22 cellular contexts compared by ENCODE assay signal in genomic region chr12:23253191-23253590, GRCh38.
A peak's percentile ranks its signal among the peaks of the same experiment; 100 is the strongest.
DNase-seq lines count a peak whose midpoint lies in the region; ATAC-seq, FAIRE-seq and TF ChIP-seq lines count a peak whose summit lies in the region.
"Had no signal": no experiment of that assay in that cellular context is flagged by ENCODE, and none has a peak within 500 bp of the region (broad histone marks: within the 10 kb centered on the region; RNA-seq: fewer than 3 reads in every experiment).

No MANE protein-coding gene starts in this region.

- no peak overlapping the region for H3K4me2 ChIP-seq in K562 (ENCODE audit: insufficient read depth, low read length)
- H3K4me2 ChIP-seq: A549 had no signal

- TF ChIP-seq EP300 in K562 (IDR thresholded peaks at IDR 0.05; ENCODE audit: low read length): no peak

- intact Hi-C loops in K562 (cut with micrococcal nuclease) (no loop called here), aorta (cut with DNase I) (no loop called here)

- H3K4me3 ChIP-seq in K562: no peak overlapping the region
- no peak overlapping the region for H3K4me3 ChIP-seq in aorta (ENCODE audit: low read length in 2 of 2)
- H3K4me3 ChIP-seq: A549 had no signal

- DNase-seq in M059J (ENCODE audit: low read depth) (peak; percentile 43), K562 (ENCODE audit: extremely low read depth in 1 of 4, low spot score in 3 of 4) (peak in 2 of 4 experiments; percentile 8 to 19), kidney tubule cell (ENCODE audit: low spot score) (peak; percentile 48), aorta (peak; percentile 60 to 74), osteocyte (ENCODE audit: extremely low spot score, unreplicated experiment) (no peak)
- DNase-seq: BE2C; CD4-positive, CD25-positive, alpha-beta regulatory T cell; DND-41; Karpas-422; NCI-H1048; NCI-H1417 treated with DMSO at 0.1 percent for 48 hours; NCI-H187; NCI-H446; NCI-H526 treated with DMSO at 0.1 percent for 48 hours; RPMI8226; SHP77 had no signal

- H3K36me3 ChIP-seq in K562 (ENCODE audit: control insufficient read depth, insufficient read depth, low read length): no peaks in the 10 kb centered on the region
- no peaks in the 10 kb centered on the region for H3K36me3 ChIP-seq in aorta (ENCODE audit: control insufficient read depth in 1 of 2, insufficient read depth in 2 of 2, low read length in 1 of 2)
- H3K36me3 ChIP-seq: BE2C had no signal

- no peak overlapping the region for H3K4me3 Mint-ChIP-seq in osteocyte (ENCODE audit: unreplicated experiment)
- H3K4me3 Mint-ChIP-seq: CD4-positive, CD25-positive, alpha-beta regulatory T cell; IgD-negative memory B cell had no signal

- ATAC-seq in K562 (no peak), aorta (ENCODE audit: low FRiP score) (no peak), GM18498 (IDR thresholded peaks at IDR 0.05; ENCODE audit: unreplicated experiment) (no peak), GM21390 (IDR thresholded peaks at IDR 0.05; ENCODE audit: unreplicated experiment) (no peak)
- ATAC-seq: A549 had no signal

- POLR2A ChIA-PET in K562 (lab: Yijun Ruan, JAX): no interaction called here

- no peaks in the 10 kb centered on the region for H3K27me3 ChIP-seq in K562 (ENCODE audit: control insufficient read depth in 2 of 2, insufficient read depth in 2 of 2, low read length in 2 of 2)
- no peaks in the 10 kb centered on the region for H3K27me3 ChIP-seq in aorta (ENCODE audit: control insufficient read depth in 1 of 2, insufficient read depth in 2 of 2, low read length in 1 of 2)
- H3K27me3 ChIP-seq: BE2C had no signal

- in situ Hi-C loops in K562 (cut with MboI): no loop called here

- BruUV-seq in K562 (replicated peaks; lab: Mats Ljungman, UMichigan): no TSS peak

- no peak for TF ChIP-seq RAD21 in K562 (CRISPR knock-in tag; conservative IDR thresholded peaks at IDR 0.05 in 1 of 2, IDR thresholded peaks at IDR 0.05 in 1 of 2)

- CTCF ChIA-PET in K562 (lab: Yijun Ruan, JAX; ENCODE audit: low intra/inter-chr PET ratio): no interaction called here

- H3K9me3 ChIP-seq in K562 (replicated peaks; ENCODE audit: control insufficient read depth, insufficient read depth, low read depth, low read length): peaks cover 2% of the 10 kb centered on the region
- H3K9me3 ChIP-seq in aorta (ENCODE audit: control insufficient read depth, low read length): no peaks in the 10 kb centered on the region
- H3K9me3 ChIP-seq: A549, BE2C had no signal

- no peak for FAIRE-seq in K562 (lab: Jason Lieb, UNC)
- FAIRE-seq: A549, GM12891, H54 had no signal

- H3K27ac Mint-ChIP-seq in osteocyte (ENCODE audit: unreplicated experiment): no peak overlapping the region
- H3K27ac Mint-ChIP-seq: CD4-positive, CD25-positive, alpha-beta regulatory T cell; IgD-negative memory B cell had no signal

- H3K79me2 ChIP-seq in K562 (ENCODE audit: control insufficient read depth, insufficient read depth, low read length): no peaks in the 10 kb centered on the region; the same call in 2 of the 3 replicates

- peak overlapping the region; percentile 28; the same call in 1 of the 2 replicates for H2AFZ ChIP-seq in K562 (ENCODE audit: low read depth, low read length)

- H3K9me1 ChIP-seq in K562 (ENCODE audit: control insufficient read depth, insufficient read depth, low read length): no peaks in the 10 kb centered on the region

- H3K27me3 Mint-ChIP-seq in osteocyte (ENCODE audit: unreplicated experiment): no peaks in the 10 kb centered on the region
- H3K27me3 Mint-ChIP-seq: CD4-positive, CD25-positive, alpha-beta regulatory T cell had no signal

- no peak overlapping the region for H3K9ac ChIP-seq in K562 (ENCODE audit: insufficient read depth in 1 of 2, low read depth in 2 of 2, low read length in 2 of 2)

- H3K9me3 Mint-ChIP-seq in osteocyte (ENCODE audit: unreplicated experiment): peaks cover 16% of the 10 kb centered on the region

- no peak for TF ChIP-seq CTCF in K562 (IDR thresholded peaks at IDR 0.05 in 2 of 3, conservative IDR thresholded peaks at IDR 0.05 in 1 of 3; ENCODE audit: insufficient read depth in 2 of 3, low read depth in 1 of 3, low read length in 3 of 3)
- TF ChIP-seq CTCF in osteocyte (IDR thresholded peaks at IDR 0.05): no peak

- H3K36me3 Mint-ChIP-seq in osteocyte (ENCODE audit: unreplicated experiment): peaks cover 3% of the 10 kb centered on the region
- H3K36me3 Mint-ChIP-seq: CD4-positive, CD25-positive, alpha-beta regulatory T cell had no signal

- WGBS in K562 (ENCODE audit: insufficient coverage, low coverage, missing lambda C conversion rate): 48% methylated on average over 4 of the region's 4 CpGs
- WGBS in aorta, 2 donors: 50 to 67% methylated on average over 4 of the region's 4 CpGs

- peaks cover 4% of the 10 kb centered on the region for H3K4me1 Mint-ChIP-seq in osteocyte (ENCODE audit: unreplicated experiment)
- H3K4me1 Mint-ChIP-seq: CD4-positive, CD25-positive, alpha-beta regulatory T cell; IgD-negative memory B cell had no signal

- H3K27ac ChIP-seq in K562 (ENCODE audit: extremely low read depth, low read depth, low read length) (no peak overlapping the region), aorta (ENCODE audit: low read depth in 1 of 2, low read length in 2 of 2) (no peak overlapping the region)
- H3K27ac ChIP-seq: A549 had no signal

- H3K4me1 ChIP-seq in K562 (replicated peaks in 1 of 2; ENCODE audit: control insufficient read depth in 2 of 2, insufficient read depth in 2 of 2, low read length in 2 of 2) (no peaks in the 10 kb centered on the region), aorta (ENCODE audit: control insufficient read depth in 1 of 2, insufficient read depth in 2 of 2, low read length in 2 of 2) (no peaks in the 10 kb centered on the region)
- H3K4me1 ChIP-seq: A549, BE2C had no signal

- H4K20me1 ChIP-seq in K562 (replicated peaks; ENCODE audit: control insufficient read depth, insufficient read depth, low read length): no peaks in the 10 kb centered on the region

- TF ChIP-seq POLR2A in K562 (conservative IDR thresholded peaks at IDR 0.05): no peak

TF ChIP-seq in K562, 482 proteins besides CTCF, POLR2A, EP300 and RAD21:
- TF ChIP-seq ZNF354B (CRISPR knock-in tag; IDR thresholded peaks at IDR 0.05): no peak
- TF ChIP-seq, protein P1, sequence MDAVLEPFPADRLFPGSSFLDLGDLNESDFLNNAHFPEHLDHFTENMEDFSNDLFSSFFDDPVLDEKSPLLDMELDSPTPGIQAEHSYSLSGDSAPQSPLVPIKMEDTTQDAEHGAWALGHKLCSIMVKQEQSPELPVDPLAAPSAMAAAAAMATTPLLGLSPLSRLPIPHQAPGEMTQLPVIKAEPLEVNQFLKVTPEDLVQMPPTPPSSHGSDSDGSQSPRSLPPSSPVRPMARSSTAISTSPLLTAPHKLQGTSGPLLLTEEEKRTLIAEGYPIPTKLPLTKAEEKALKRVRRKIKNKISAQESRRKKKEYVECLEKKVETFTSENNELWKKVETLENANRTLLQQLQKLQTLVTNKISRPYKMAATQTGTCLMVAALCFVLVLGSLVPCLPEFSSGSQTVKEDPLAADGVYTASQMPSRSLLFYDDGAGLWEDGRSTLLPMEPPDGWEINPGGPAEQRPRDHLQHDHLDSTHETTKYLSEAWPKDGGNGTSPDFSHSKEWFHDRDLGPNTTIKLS (IDR thresholded peaks at IDR 0.05; ENCODE audit: borderline replicate concordance, low read depth): no peak
- no peak for TF ChIP-seq MEF2A (IDR thresholded peaks at IDR 0.05; ENCODE audit: control insufficient read depth, low read depth, low read length)
- peak; percentile 62 for TF ChIP-seq ZBTB33 (CRISPR knock-in tag; IDR thresholded peaks at IDR 0.05)
- peak; percentile 18; the same call in 1 of the 2 replicates for TF ChIP-seq CC2D1A (IDR thresholded peaks at IDR 0.05)
- no peak for TF ChIP-seq ZNF311 (CRISPR knock-in tag; IDR thresholded peaks at IDR 0.05)
- TF ChIP-seq SIN3A (IDR thresholded peaks at IDR 0.05; ENCODE audit: borderline replicate concordance in 2 of 2, control insufficient read depth in 1 of 2, low read depth in 2 of 2, low read length in 2 of 2): no peak
- no peak for TF ChIP-seq DIDO1 (tag; IDR thresholded peaks at IDR 0.05; ENCODE audit: low read depth)
- no peak for TF ChIP-seq ZNF79 (CRISPR knock-in tag; IDR thresholded peaks at IDR 0.05; ENCODE audit: low read depth)
- no peak for TF ChIP-seq HEY1 (CRISPR knock-in tag; IDR thresholded peaks at IDR 0.05; ENCODE audit: borderline replicate concordance)
- TF ChIP-seq MTF1 (CRISPR knock-in tag; IDR thresholded peaks at IDR 0.05; ENCODE audit: borderline replicate concordance): no peak
- no peak for TF ChIP-seq ZNF384 (IDR thresholded peaks at IDR 0.05; ENCODE audit: low read depth, low read length)
- peak; percentile 21; the same call in 1 of the 2 replicates for TF ChIP-seq ZNF121 (CRISPR knock-in tag; conservative IDR thresholded peaks at IDR 0.05)
